Comparison of ENCODE assay signal across 16 cellular contexts in the genomic region with DNA sequence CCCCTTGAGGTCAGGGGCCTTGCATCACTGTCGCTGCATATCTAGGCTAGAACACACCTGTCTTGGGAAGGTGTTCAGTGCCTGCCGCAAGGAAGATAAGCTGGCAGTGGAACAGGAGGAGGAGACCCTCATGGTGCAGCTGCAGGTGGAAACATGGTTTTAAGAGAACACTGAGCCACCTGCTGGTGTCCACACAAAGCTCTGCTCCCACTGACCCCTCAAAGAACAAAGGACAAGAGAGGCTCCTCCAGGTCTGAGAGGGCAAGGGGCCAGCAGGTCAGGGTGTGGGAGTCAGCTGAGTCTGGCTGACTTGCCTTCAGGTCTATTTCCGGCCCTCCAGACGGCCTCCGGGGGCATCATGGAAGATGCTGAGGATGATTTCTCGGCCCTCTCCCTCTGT.
DNase-seq lines count a peak whose midpoint lies in the region; ATAC-seq, FAIRE-seq and TF ChIP-seq lines count a peak whose summit lies in the region.
"Had no signal": no experiment of that assay in that cellular context is flagged by ENCODE, and none has a peak within 500 bp of the region (broad histone marks: within the 10 kb centered on the region; RNA-seq: fewer than 3 reads in every experiment).

No MANE protein-coding gene starts in this region.

- no peaks in the 10 kb centered on the region for H3K9me1 ChIP-seq in K562 (ENCODE audit: control insufficient read depth, insufficient read depth, low read length)

- intact Hi-C loops in K562 (cut with micrococcal nuclease) (loop anchor here (10.0 kb wide), 2 partner anchors 121 to 341 kb away; no protein-coding TSS in a partner anchor), Calu3 (cut with micrococcal nuclease; ENCODE audit: unreplicated experiment) (no loop called here)

- FAIRE-seq in A549 (lab: Jason Lieb, UNC) (no peak), K562 (lab: Jason Lieb, UNC) (no peak)
- FAIRE-seq: GM18507 had no signal

- peaks cover 39% of the 10 kb centered on the region for H3F3A ChIP-seq in neural progenitor cell (ENCODE audit: low read depth)

- H3K9me3 Mint-ChIP-seq in neural progenitor cell (peaks cover 2% of the 10 kb centered on the region), Calu3 (ENCODE audit: low read depth, unreplicated experiment) (no peaks in the 10 kb centered on the region)
- H3K9me3 Mint-ChIP-seq in activated naive CD8-positive, alpha-beta T cell treated with anti-CD3 and anti-CD28 coated beads for 36 hours: no peaks in the 10 kb centered on the region
- no peaks in the 10 kb centered on the region for H3K9me3 Mint-ChIP-seq in activated T-cell treated with anti-CD3 and anti-CD28 coated beads, Interleukin-2, amount 50 U/mL, for 72 hours
- H3K9me3 Mint-ChIP-seq: CD8-positive, alpha-beta memory T cell had no signal

- H4K20me1 ChIP-seq in K562 (replicated peaks; ENCODE audit: control insufficient read depth, insufficient read depth, low read length): no peaks in the 10 kb centered on the region; the same call in none of the 2 replicates
- peaks cover 20% of the 10 kb centered on the region for H4K20me1 ChIP-seq in neural progenitor cell (ENCODE audit: low read depth)
- H4K20me1 ChIP-seq: BLaER1 had no signal

- 87% methylated on average over 6 of the region's 6 CpGs for WGBS in A549 (ENCODE audit: missing lambda C conversion rate)
- 9% methylated on average over 6 of the region's 6 CpGs for WGBS in K562 (ENCODE audit: insufficient coverage, low coverage, missing lambda C conversion rate)

- no peak for TF ChIP-seq EP300 in A549 (IDR thresholded peaks at IDR 0.05)
- TF ChIP-seq EP300 in K562 (IDR thresholded peaks at IDR 0.05; ENCODE audit: low read length): no peak

- no peak overlapping the region for H3K9ac ChIP-seq in K562 (ENCODE audit: insufficient read depth in 1 of 2, low read depth in 2 of 2, low read length in 2 of 2)
- H3K9ac ChIP-seq in neural progenitor cell: no peak overlapping the region
- H3K9ac ChIP-seq: BLaER1 had no signal

- H3K4me2 ChIP-seq in A549 (no peak overlapping the region), K562 (ENCODE audit: insufficient read depth, low read length) (no peak overlapping the region), neural progenitor cell (peak overlapping the region; percentile 14)
- H3K4me2 ChIP-seq: BLaER1 had no signal

- peak in 1 of 2 experiments; percentile 24; a peak in 1 of 6 replicates for ATAC-seq in A549
- ATAC-seq in K562: peak; percentile 36; the same call in 2 of the 3 replicates
- ATAC-seq in activated T-cell treated with anti-CD3 and anti-CD28 coated beads, Interleukin-2, amount 50 U/mL, for 72 hours (replicated peaks in 1 of 2): no peak

- H3K4me1 ChIP-seq in A549 (0 out of 3 replicates have a peak, but pooled peaks cover 5% of the 10 kb centered on the region), BE2C (peaks cover 18% of the 10 kb centered on the region), K562 (replicated peaks in 1 of 2; ENCODE audit: control insufficient read depth in 2 of 2, insufficient read depth in 2 of 2, low read length in 2 of 2) (peaks cover 0 to 6% of the 10 kb centered on the region in 2 experiments; a peak in 2 of 5 replicates), neural progenitor cell (peaks cover 59% of the 10 kb centered on the region)
- H3K4me1 ChIP-seq: BLaER1 had no signal

- H3K4me3 ChIP-seq in A549 (no peak overlapping the region), BE2C (ENCODE audit: low read depth, low read length) (no peak overlapping the region), K562 (no peak overlapping the region), neural progenitor cell (no peak overlapping the region)
- H3K4me3 ChIP-seq: BLaER1 had no signal

- H3K4me3 Mint-ChIP-seq in neural progenitor cell (no peak overlapping the region), Calu3 (ENCODE audit: low read depth, unreplicated experiment) (no peak overlapping the region)
- H3K4me3 Mint-ChIP-seq in activated naive CD8-positive, alpha-beta T cell treated with anti-CD3 and anti-CD28 coated beads for 36 hours: no peak overlapping the region
- H3K4me3 Mint-ChIP-seq in activated T-cell treated with anti-CD3 and anti-CD28 coated beads, Interleukin-2, amount 50 U/mL, for 72 hours: no peak overlapping the region
- H3K4me3 Mint-ChIP-seq: CD8-positive, alpha-beta memory T cell had no signal

- H3K27ac ChIP-seq in A549 (no peak overlapping the region), K562 (ENCODE audit: extremely low read depth, low read depth, low read length) (no peak overlapping the region), neural progenitor cell (no peak overlapping the region)
- H3K27ac ChIP-seq: BLaER1, HL-60 had no signal

- no peaks in the 10 kb centered on the region for H3K36me3 ChIP-seq in BE2C
- no peaks in the 10 kb centered on the region for H3K36me3 ChIP-seq in K562 (ENCODE audit: control insufficient read depth, insufficient read depth, low read length)
- H3K36me3 ChIP-seq in neural progenitor cell: no peaks in the 10 kb centered on the region
- H3K36me3 ChIP-seq: BLaER1 had no signal

- no peak for TF ChIP-seq CTCF in A549 (IDR thresholded peaks at IDR 0.05)
- TF ChIP-seq CTCF in BE2C (IDR thresholded peaks at IDR 0.05; ENCODE audit: low read depth, low read length): peak; percentile 12; the same call in 1 of the 2 replicates
- TF ChIP-seq CTCF in K562 (IDR thresholded peaks at IDR 0.05 in 2 of 3, conservative IDR thresholded peaks at IDR 0.05 in 1 of 3; ENCODE audit: insufficient read depth in 2 of 3, low read depth in 1 of 3, low read length in 3 of 3): no peak
- no peak for TF ChIP-seq CTCF in neural progenitor cell (IDR thresholded peaks at IDR 0.05)
- TF ChIP-seq CTCF in Calu3 (IDR thresholded peaks at IDR 0.05; ENCODE audit: unreplicated experiment): no peak

- H3K4me1 Mint-ChIP-seq in neural progenitor cell: peaks cover 36% of the 10 kb centered on the region
- H3K4me1 Mint-ChIP-seq in activated naive CD8-positive, alpha-beta T cell treated with anti-CD3 and anti-CD28 coated beads for 36 hours: peaks cover 3% of the 10 kb centered on the region
- no peaks in the 10 kb centered on the region for H3K4me1 Mint-ChIP-seq in Calu3 (ENCODE audit: low read depth, unreplicated experiment)
- no peaks in the 10 kb centered on the region for H3K4me1 Mint-ChIP-seq in activated T-cell treated with anti-CD3 and anti-CD28 coated beads, Interleukin-2, amount 50 U/mL, for 72 hours (ENCODE audit: low read depth)
- H3K4me1 Mint-ChIP-seq: CD8-positive, alpha-beta memory T cell had no signal

- no peak for TF ChIP-seq POLR2A in A549 (IDR thresholded peaks at IDR 0.05; ENCODE audit: low read length)
- TF ChIP-seq POLR2A in K562 (conservative IDR thresholded peaks at IDR 0.05): no peak

- no peak for DNase-seq in A549 (ENCODE audit: low read depth in 1 of 2, low spot score in 1 of 2)
- DNase-seq in BE2C: no peak
- DNase-seq in K562 (ENCODE audit: extremely low read depth in 1 of 4, low spot score in 3 of 4): no peak
- no peak for DNase-seq in neural progenitor cell (ENCODE audit: low spot score)
- DNase-seq in activated naive CD8-positive, alpha-beta T cell treated with anti-CD3 and anti-CD28 coated beads for 36 hours: no peak
- no peak for DNase-seq in Calu3
- DNase-seq in stimulated activated CD4-positive, alpha-beta T cell treated with anti-CD3 and anti-CD28 coated beads, Interleukin-2, amount 100 ng/mL, for 48 hours: no peak
- no peak for DNase-seq in activated T-cell treated with anti-CD3 and anti-CD28 coated beads, Interleukin-2, amount 50 U/mL, for 72 hours
- DNase-seq: Caco-2; CD8-positive, alpha-beta memory T cell; DMS53; GF-D8; HCEC 1CT had no signal

- H3K27me3 ChIP-seq in BE2C: no peaks in the 10 kb centered on the region
- H3K27me3 ChIP-seq in K562 (ENCODE audit: control insufficient read depth in 2 of 2, insufficient read depth in 2 of 2, low read length in 2 of 2): peaks cover 6 to 15% of the 10 kb centered on the region in 2 experiments
- no peaks in the 10 kb centered on the region for H3K27me3 ChIP-seq in neural progenitor cell
- H3K27me3 ChIP-seq: BLaER1 had no signal

- POLR2A ChIA-PET in A549 (lab: Yijun Ruan, JAX) (interaction anchor here (0.6 kb wide), 1 partner anchor 90 kb away, joined by 3 read pairs; no protein-coding TSS in a partner anchor), K562 (lab: Yijun Ruan, JAX) (no interaction called here)

- H3K36me3 Mint-ChIP-seq in neural progenitor cell: peaks cover 2% of the 10 kb centered on the region
- no peaks in the 10 kb centered on the region for H3K36me3 Mint-ChIP-seq in activated naive CD8-positive, alpha-beta T cell treated with anti-CD3 and anti-CD28 coated beads for 36 hours
- peaks cover 15% of the 10 kb centered on the region for H3K36me3 Mint-ChIP-seq in Calu3 (ENCODE audit: insufficient read depth, unreplicated experiment)
- H3K36me3 Mint-ChIP-seq in activated T-cell treated with anti-CD3 and anti-CD28 coated beads, Interleukin-2, amount 50 U/mL, for 72 hours (ENCODE audit: insufficient read depth in 2 of 2): no peaks in the 10 kb centered on the region

- H3K27me3 Mint-ChIP-seq in neural progenitor cell (ENCODE audit: insufficient read depth, low read depth) (peaks cover 27% of the 10 kb centered on the region), Calu3 (ENCODE audit: unreplicated experiment) (no peaks in the 10 kb centered on the region)
- H3K27me3 Mint-ChIP-seq in activated naive CD8-positive, alpha-beta T cell treated with anti-CD3 and anti-CD28 coated beads for 36 hours: peaks cover 4% of the 10 kb centered on the region
- H3K27me3 Mint-ChIP-seq in activated T-cell treated with anti-CD3 and anti-CD28 coated beads, Interleukin-2, amount 50 U/mL, for 72 hours (ENCODE audit: low read depth): no peaks in the 10 kb centered on the region
- H3K27me3 Mint-ChIP-seq: CD8-positive, alpha-beta memory T cell had no signal

- no peak overlapping the region for H2AFZ ChIP-seq in K562 (ENCODE audit: low read depth, low read length)
- H2AFZ ChIP-seq in neural progenitor cell (replicated peaks): no peak overlapping the region

- BruUV-seq in K562 (replicated peaks; lab: Mats Ljungman, UMichigan) (no TSS peak), Calu3 (replicated peaks; lab: Mats Ljungman, UMichigan) (no TSS peak)

- CTCF ChIA-PET in A549 (lab: Yijun Ruan, JAX) (interaction anchor here (6.8 kb wide), 1 partner anchor 118 kb away, joined by 24 read pairs; no protein-coding TSS in a partner anchor), K562 (lab: Yijun Ruan, JAX; ENCODE audit: low intra/inter-chr PET ratio) (no interaction called here), Calu3 (lab: Charles Lee) (interaction anchor here (0.5 kb wide), 1 partner anchor 11 kb away, joined by 5 read pairs; no protein-coding TSS in a partner anchor)

- H3K79me2 ChIP-seq in K562 (ENCODE audit: control insufficient read depth, insufficient read depth, low read length): no peaks in the 10 kb centered on the region
- H3K79me2 ChIP-seq in neural progenitor cell (ENCODE audit: low read depth): no peaks in the 10 kb centered on the region

- H3K9me3 ChIP-seq in A549 (no peaks in the 10 kb centered on the region), BE2C (no peaks in the 10 kb centered on the region; the same call in 1 of the 2 replicates), K562 (replicated peaks; ENCODE audit: control insufficient read depth, insufficient read depth, low read depth, low read length) (no peaks in the 10 kb centered on the region), neural progenitor cell (ENCODE audit: low read depth) (no peaks in the 10 kb centered on the region)
- H3K9me3 ChIP-seq: BLaER1, Caco-2 had no signal

- in situ Hi-C loops in K562 (cut with MboI): no loop called here

- TF ChIP-seq RAD21 in A549 (conservative IDR thresholded peaks at IDR 0.05 in 1 of 2, IDR thresholded peaks at IDR 0.05 in 1 of 2) (peak in 1 of 2 experiments; percentile 12; a peak in 1 of 5 replicates), K562 (CRISPR knock-in tag; conservative IDR thresholded peaks at IDR 0.05 in 1 of 2, IDR thresholded peaks at IDR 0.05 in 1 of 2) (peak in 1 of 2 experiments; percentile 27; a peak in 2 of 4 replicates)

- no peak overlapping the region for H3K27ac Mint-ChIP-seq in neural progenitor cell
- no peak overlapping the region for H3K27ac Mint-ChIP-seq in activated naive CD8-positive, alpha-beta T cell treated with anti-CD3 and anti-CD28 coated beads for 36 hours
- H3K27ac Mint-ChIP-seq in Calu3 (ENCODE audit: unreplicated experiment): no peak overlapping the region
- no peak overlapping the region for H3K27ac Mint-ChIP-seq in activated T-cell treated with anti-CD3 and anti-CD28 coated beads, Interleukin-2, amount 50 U/mL, for 72 hours

Comparison
In these comparisons a context has a peak if more than half of its experiments do, and no peak if none do; other contexts are left out.
1. Of the 35 proteins assayed by ChIP-seq in both K562 and A549: peak only in K562: none; only in A549: SMC3; in both: none; in neither: 33; mixed calls (peak in some experiments, not most) for 1.